Comparison of ENCODE assay signal across 12 cellular contexts in genomic region chr16:25636662-25637061, GRCh38. TPM values are rescaled to one million over a fixed set of nuclear protein-coding genes. Genes with fewer than 3 reads are reported as not detected.
"Had no signal": no experiment of that assay in that cellular context is flagged by ENCODE, and none has a peak within 500 bp of the region (broad histone marks: within the 10 kb centered on the region; RNA-seq: fewer than 3 reads in every experiment).

No MANE protein-coding gene starts in this region.

- H3K9ac ChIP-seq: GM23248 had no signal

- DNase-seq: GM23248, GOT3, H7, H9, HCEC 1CT, HFFc6 had no signal

- H3K4me1 ChIP-seq: HAP-1 had no signal

- H3K27ac ChIP-seq: GM23248 had no signal

- H3K9me3 ChIP-seq: HAP-1 had no signal

- H2AFZ ChIP-seq: GM23248, GM23338 had no signal

- ATAC-seq: GM23338, HCT116 had no signal

- FAIRE-seq: H1, H54 had no signal

- H3K4me3 ChIP-seq: GM23248, GM23338, HAP-1 had no signal

- H3K4me2 ChIP-seq: GM23338 had no signal

- H3K36me3 ChIP-seq: HAP-1 had no signal

RNA-seq across cellular contexts. Expression of gene HS3ST4, which starts 55.1 kb away (rescaled TPM):
- total RNA-seq: GM23248, H4, HFFc6 had no signal
- polyA plus RNA-seq: GM23248 had no signal
